ENCODE assay signal across 28 cellular contexts in genomic region chr10:78907458-78908211, GRCh38.
DNase-seq lines count a peak whose midpoint lies in the region; ATAC-seq and TF ChIP-seq lines count a peak whose summit lies in the region.
"Had no signal": no experiment of that assay in that cellular context is flagged by ENCODE, and none has a peak within 500 bp of the region (broad histone marks: within the 10 kb centered on the region; RNA-seq: fewer than 3 reads in every experiment).

No MANE protein-coding gene starts in this region.

- peak overlapping the region; percentile 13 for H4K8ac ChIP-seq in mesenchymal stem cell (ENCODE audit: low read length)

- no peak overlapping the region for H2BK5ac ChIP-seq in mesenchymal stem cell (ENCODE audit: low read depth, low read length, poor library complexity, severe bottlenecking)

- TF ChIP-seq CTCF in adrenal gland (IDR thresholded peaks at IDR 0.05) (no peak), stomach (IDR thresholded peaks at IDR 0.05) (no peak)

- no peaks in the 10 kb centered on the region for H3K9me3 ChIP-seq in adrenal gland (replicated peaks in 1 of 3)
- no peaks in the 10 kb centered on the region for H3K9me3 ChIP-seq in mesenchymal stem cell (ENCODE audit: control insufficient read depth, low read length)
- no peaks in the 10 kb centered on the region for H3K9me3 ChIP-seq in stomach
- H3K9me3 ChIP-seq: left lung, right atrium auricular region had no signal

- no peak overlapping the region for H3K4me2 ChIP-seq in mesenchymal stem cell (ENCODE audit: low read length, poor library complexity, severe bottlenecking)
- H3K4me2 ChIP-seq: PC-9 had no signal

- H3K9ac ChIP-seq in mesenchymal stem cell (ENCODE audit: low read length): no peak overlapping the region

- H3K79me1 ChIP-seq in mesenchymal stem cell (replicated peaks; ENCODE audit: low read length, poor library complexity, severe bottlenecking): no peaks in the 10 kb centered on the region

- peak overlapping the region; percentile 18 for H4K91ac ChIP-seq in mesenchymal stem cell (ENCODE audit: low read length)

- no peak overlapping the region for H3K23ac ChIP-seq in mesenchymal stem cell (ENCODE audit: low read length in 2 of 2)

- WGBS in adrenal gland, 4 donors: 57 to 82% (median 68%) methylated on average over 7 to 11 of the region's 11 CpGs
- 87% methylated on average over 11 of the region's 11 CpGs for WGBS in mesenchymal stem cell
- 81 to 96% (median 92%) methylated on average over 5 to 11 of the region's 11 CpGs for WGBS in stomach, 5 donors

- no peak overlapping the region for H2AK5ac ChIP-seq in mesenchymal stem cell (ENCODE audit: low read length, severe bottlenecking)

- H3K27ac ChIP-seq in adrenal gland (no peak overlapping the region), mesenchymal stem cell (ENCODE audit: low read length, poor library complexity, severe bottlenecking) (no peak overlapping the region), stomach (no peak overlapping the region)
- H3K27ac ChIP-seq: 22Rv1, left lung, PC-9, right atrium auricular region had no signal

- TF ChIP-seq POLR2A in adrenal gland (IDR thresholded peaks at IDR 0.05) (no peak), stomach (IDR thresholded peaks at IDR 0.05) (no peak)

- no peak overlapping the region for H3K4ac ChIP-seq in mesenchymal stem cell (ENCODE audit: low read depth in 1 of 2, low read length in 2 of 2)

- H3K18ac ChIP-seq in mesenchymal stem cell (ENCODE audit: low read depth in 1 of 2, low read length in 2 of 2): no peak overlapping the region

- ATAC-seq in activated CD4-positive, CD25-positive, alpha-beta regulatory T cell treated with anti-CD3 and anti-CD28 coated beads, Interleukin-2, amount 50 U/mL, for 24 hours: no peak
- ATAC-seq in GM21717 (IDR thresholded peaks at IDR 0.05; ENCODE audit: unreplicated experiment): no peak
- ATAC-seq: activated naive CD8-positive, alpha-beta T cell treated with anti-CD3 and anti-CD28 coated beads, Interleukin-2, amount 50 U/mL, for 24 hours; GM12878; left lung; naive thymus-derived CD8-positive, alpha-beta T cell; stimulated activated naive B cell treated with anti-CD40 and anti-IgM and Interleukin-4, amounts not matched to agents 10 μg/mL and 1 μg/mL and 100 μg/mL, for 72 hours had no signal

- DNase-seq in activated CD4-positive, CD25-positive, alpha-beta regulatory T cell treated with anti-CD3 and anti-CD28 coated beads, Interleukin-2, amount 50 U/mL, for 72 hours: peak; percentile 26
- DNase-seq in adrenal gland (peak in 5 of 7 donors; percentile 9 to 55 (median 44)), mesenchymal stem cell (no peak), stomach (peak; percentile 14), C1 segment of cervical spinal cord (lab: John Stamatoyannopoulos, UW) (no peak), GM19240 (ENCODE audit: insufficient read length, low spot score) (no peak)
- DNase-seq: activated gamma-delta T cell; activated naive CD8-positive, alpha-beta T cell treated with anti-CD3 and anti-CD28 coated beads, Interleukin-2, amount 50 U/mL, for 24 hours; cerebellar nuclear complex; GOT3; hippocampal formation; immature natural killer cell; left lung; midbrain; naive thymus-derived CD8-positive, alpha-beta T cell; NCI-H1105; NCI-H187 treated with DMSO at 0.1 percent for 48 hours; NCI-H2171 treated with DMSO at 0.1 percent for 48 hours; NCI-H524; PC-9; SHP77; stimulated activated CD4-positive, alpha-beta T cell treated with anti-CD3 and anti-CD28 coated beads, Interleukin-4, amount 100 ng/mL, for 4 hours; stimulated activated naive B cell treated with anti-CD40 and anti-IgM and Interleukin-4, amounts not matched to agents 10 μg/mL and 1 μg/mL and 100 μg/mL, for 72 hours had no signal

- no peak overlapping the region for H2AFZ ChIP-seq in mesenchymal stem cell (ENCODE audit: low read depth, low read length)
- H2AFZ ChIP-seq: PC-9 had no signal

- no peak overlapping the region for H3K14ac ChIP-seq in mesenchymal stem cell (ENCODE audit: low read length in 2 of 2)

- H3K4me3 ChIP-seq in adrenal gland (no peak overlapping the region), mesenchymal stem cell (ENCODE audit: insufficient read depth in 1 of 2, low read depth in 1 of 2, low read length in 2 of 2) (no peak overlapping the region), stomach (no peak overlapping the region)
- H3K4me3 ChIP-seq: GM12878, left lung, PC-9, right atrium auricular region had no signal

- no peak overlapping the region for H2BK120ac ChIP-seq in mesenchymal stem cell (ENCODE audit: low read depth, low read length)

- no peaks in the 10 kb centered on the region for H3K36me3 ChIP-seq in adrenal gland (replicated peaks in 1 of 2)
- H3K36me3 ChIP-seq in mesenchymal stem cell (ENCODE audit: control insufficient read depth in 1 of 2, insufficient read depth in 2 of 2, low read depth in 1 of 2, low read length in 2 of 2): no peaks in the 10 kb centered on the region
- H3K36me3 ChIP-seq in stomach: no peaks in the 10 kb centered on the region
- H3K36me3 ChIP-seq: left lung, right atrium auricular region had no signal

- intact Hi-C loops in adrenal gland (cut with DNase I) (no loop called here), stomach (cut with DNase I; ENCODE audit: low total_unique reads) (no loop called here)

- TF ChIP-seq EP300 in stomach (IDR thresholded peaks at IDR 0.05): no peak

- H3K4me1 ChIP-seq in adrenal gland (replicated peaks in 1 of 2) (peaks cover 0 to 16% of the 10 kb centered on the region in 2 donors), mesenchymal stem cell (ENCODE audit: control insufficient read depth, insufficient read depth, low read depth, low read length) (peaks cover 13% of the 10 kb centered on the region), stomach (no peaks in the 10 kb centered on the region)
- H3K4me1 ChIP-seq: left lung, right atrium auricular region had no signal

- peak overlapping the region in 1 of 2 experiments; percentile 30 for H2BK12ac ChIP-seq in mesenchymal stem cell (ENCODE audit: low read length in 2 of 2)

- H3K27me3 ChIP-seq in adrenal gland (no peaks in the 10 kb centered on the region), mesenchymal stem cell (ENCODE audit: control insufficient read depth in 1 of 2, insufficient read depth in 1 of 2, low read length in 2 of 2) (peaks cover 1 to 37% of the 10 kb centered on the region in 2 experiments), stomach (no peaks in the 10 kb centered on the region)
- H3K27me3 ChIP-seq: left lung, right atrium auricular region had no signal

- no peak overlapping the region for H2BK15ac ChIP-seq in mesenchymal stem cell (ENCODE audit: low read depth, poor library complexity, severe bottlenecking)

Comparison
In these comparisons a context has a peak if more than half of its experiments do, and no peak if none do; other contexts are left out.
1. DNase-seq: peak in activated CD4-positive, CD25-positive, alpha-beta regulatory T cell treated with anti-CD3 and anti-CD28 coated beads, Interleukin-2, amount 50 U/mL, for 72 hours (single experiment), adrenal gland (5 of 7) and stomach (single experiment); none in mesenchymal stem cell (single experiment), C1 segment of cervical spinal cord (0 of 14) and GM19240 (single experiment).